In the genomic region with DNA sequence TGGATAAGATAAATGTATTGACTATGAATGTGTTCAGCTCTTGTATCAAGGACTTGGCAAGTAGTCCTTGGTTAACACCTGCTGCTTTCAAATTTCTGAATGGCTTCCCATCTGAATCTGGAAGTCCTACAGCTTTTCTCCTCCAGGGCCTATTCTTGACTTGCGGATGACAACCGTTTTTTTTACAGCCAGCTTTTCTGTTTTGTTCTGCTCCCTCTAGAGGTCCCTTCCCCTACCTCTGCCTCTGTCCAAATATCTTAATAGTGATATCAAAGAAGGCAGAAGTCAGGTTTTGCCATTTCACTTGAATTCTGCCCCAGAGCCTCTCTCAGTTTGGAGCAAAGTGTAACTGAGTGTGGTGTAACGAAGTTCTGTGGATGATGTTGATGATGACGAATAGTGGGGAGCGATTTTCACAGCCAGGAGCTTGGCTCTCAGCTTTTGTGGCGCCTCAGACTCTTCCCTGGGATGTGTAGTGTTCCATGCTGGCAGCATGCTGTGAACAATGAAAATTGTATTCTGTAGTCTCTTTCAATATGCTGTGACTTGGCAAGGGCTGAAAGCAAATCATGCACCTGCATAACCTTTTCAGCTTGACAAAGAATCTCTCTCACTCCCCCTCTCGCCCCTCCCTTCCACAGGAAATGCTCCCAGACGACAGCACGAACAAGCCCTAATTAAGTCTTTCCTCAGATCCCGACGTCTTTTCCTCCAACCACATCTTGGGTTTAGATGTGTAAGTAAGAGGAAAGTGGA, we compare ENCODE assay signal across 12 cellular contexts. TPM values are rescaled to one million over a fixed set of nuclear protein-coding genes. Genes with fewer than 3 reads are reported as not detected.
DNase-seq lines count a peak whose midpoint lies in the region; ATAC-seq and TF ChIP-seq lines count a peak whose summit lies in the region.
"Had no signal": no experiment of that assay in that cellular context is flagged by ENCODE, and none has a peak within 500 bp of the region (broad histone marks: within the 10 kb centered on the region; RNA-seq: fewer than 3 reads in every experiment).

No MANE protein-coding gene starts in this region.

- H2AFZ ChIP-seq in Loucy (ENCODE audit: low read length), result no peak overlapping the region
- H2AFZ ChIP-seq in PC-3 (ENCODE audit: low read length), result no peak overlapping the region

- H3K79me2 ChIP-seq in Loucy (ENCODE audit: insufficient read depth, low read length) (no peaks in the 10 kb centered on the region), PC-3 (ENCODE audit: low read length) (no peaks in the 10 kb centered on the region)

- no peaks in the 10 kb centered on the region for H3F3A ChIP-seq in Loucy (ENCODE audit: low read depth)
- H3F3A ChIP-seq in PC-3 (ENCODE audit: low read length, unreplicated experiment), result no peaks in the 10 kb centered on the region

- no peaks in the 10 kb centered on the region for H3K9me2 ChIP-seq in Loucy (replicated peaks; ENCODE audit: low read depth, low read length)
- no peaks in the 10 kb centered on the region for H3K9me2 ChIP-seq in PC-3 (replicated peaks; ENCODE audit: low read length)

- no peak for DNase-seq in BE2C
- DNase-seq in PC-3, result peak; percentile 28
- DNase-seq in foreskin fibroblast, result peak; percentile 13 to 56
- no peak for DNase-seq in activated CD4-positive, alpha-beta T cell treated with anti-CD3 and anti-CD28 coated beads, Interleukin-2, amount 50 U/mL, for 48 hours
- DNase-seq in GM19238 (ENCODE audit: insufficient read length, low spot score), result no peak
- no peak for DNase-seq in activated CD8-positive, alpha-beta memory T cell treated with anti-CD3 and anti-CD28 coated beads, Interleukin-2, amount 50 U/mL, for 4 hours
- DNase-seq: activated CD4-positive, alpha-beta memory T cell treated with anti-CD3 and anti-CD28 coated beads for 36 hours; amniotic stem cell; gastrocnemius medialis; GOT3 had no signal

- H3K27me3 ChIP-seq in BE2C (no peaks in the 10 kb centered on the region), Loucy (ENCODE audit: insufficient read depth, low read length, poor library complexity, severe bottlenecking) (no peaks in the 10 kb centered on the region), PC-3 (ENCODE audit: low read length) (no peaks in the 10 kb centered on the region)

- POLR2A ChIA-PET in PC-3 (lab: Charles Lee; ENCODE audit: unreplicated experiment), result no interaction called here

- CTCF ChIA-PET in PC-3 (lab: Charles Lee), result interaction anchor here (0.7 to 1.2 kb wide), 2 partner anchors 48 to 51 kb away, joined by 3 to 7 read pairs; no protein-coding TSS in a partner anchor

- H3K4me2 ChIP-seq in Loucy (ENCODE audit: low read depth, low read length, poor library complexity, severe bottlenecking), result no peak overlapping the region
- no peak overlapping the region for H3K4me2 ChIP-seq in PC-3 (ENCODE audit: low read length)

- no peaks in the 10 kb centered on the region for H4K20me1 ChIP-seq in Loucy (ENCODE audit: insufficient read depth, low read length, poor library complexity, severe bottlenecking)
- no peaks in the 10 kb centered on the region for H4K20me1 ChIP-seq in PC-3 (ENCODE audit: low read length)

- no peak overlapping the region for H3K27ac ChIP-seq in PC-3 (ENCODE audit: low read length)
- H3K27ac ChIP-seq: gastrocnemius medialis had no signal

- intact Hi-C loops in PC-3 (cut with micrococcal nuclease), result loop anchor here (5.0 kb wide), 1 partner anchor 47 kb away; no protein-coding TSS in a partner anchor

- H3K4me3 ChIP-seq in BE2C (ENCODE audit: low read depth, low read length) (peak overlapping the region; percentile 14; the same call in 1 of the 2 replicates), Loucy (ENCODE audit: low read length, poor library complexity, severe bottlenecking) (no peak overlapping the region), PC-3 (ENCODE audit: low read length) (no peak overlapping the region), foreskin fibroblast (ENCODE audit: low read depth in 1 of 2, low read length in 2 of 2) (no peak overlapping the region)
- H3K4me3 ChIP-seq: gastrocnemius medialis had no signal

- BruUV-seq in PC-3 (replicated peaks; lab: Mats Ljungman, UMichigan), result no TSS peak

- H3K9ac ChIP-seq in Loucy (ENCODE audit: low read depth, low read length, poor library complexity, severe bottlenecking) (no peak overlapping the region), PC-3 (ENCODE audit: low read length) (no peak overlapping the region)

- no peak; the same call in 1 of the 2 replicates for ATAC-seq in PC-3
- ATAC-seq in HG02798 (IDR thresholded peaks at IDR 0.05; ENCODE audit: poor library complexity, unreplicated experiment), result no peak
- ATAC-seq: gastrocnemius medialis had no signal

- H3K4me1 ChIP-seq in BE2C (peaks cover 33% of the 10 kb centered on the region), Loucy (ENCODE audit: insufficient read depth, low read length, poor library complexity, severe bottlenecking) (peaks cover 26% of the 10 kb centered on the region), PC-3 (ENCODE audit: insufficient read depth, low read length) (peaks cover 4% of the 10 kb centered on the region)
- H3K4me1 ChIP-seq: gastrocnemius medialis had no signal

- peak; percentile 51 for TF ChIP-seq CTCF in BE2C (IDR thresholded peaks at IDR 0.05; ENCODE audit: low read depth, low read length)
- TF ChIP-seq CTCF in Loucy (conservative IDR thresholded peaks at IDR 0.05; ENCODE audit: low read length), result peak; percentile 50
- peak; percentile 38; the same call in 1 of the 2 replicates for TF ChIP-seq CTCF in PC-3 (conservative IDR thresholded peaks at IDR 0.05; ENCODE audit: low read depth, low read length)
- peak; percentile 7 for TF ChIP-seq CTCF in foreskin fibroblast (IDR thresholded peaks at IDR 0.05; ENCODE audit: low read depth, low read length)

- H3K9me3 ChIP-seq in BE2C, result no peaks in the 10 kb centered on the region
- H3K9me3 ChIP-seq in Loucy (ENCODE audit: insufficient read depth, low read depth, low read length), result no peaks in the 10 kb centered on the region
- H3K9me3 ChIP-seq in PC-3 (ENCODE audit: low read length), result no peaks in the 10 kb centered on the region
- H3K9me3 ChIP-seq: gastrocnemius medialis had no signal

- H3K36me3 ChIP-seq in BE2C, result no peaks in the 10 kb centered on the region
- no peaks in the 10 kb centered on the region for H3K36me3 ChIP-seq in Loucy (ENCODE audit: insufficient read depth, low read length)
- H3K36me3 ChIP-seq in PC-3 (ENCODE audit: low read depth, low read length), result no peaks in the 10 kb centered on the region
- H3K36me3 ChIP-seq: gastrocnemius medialis had no signal

RNA-seq across cellular contexts. Expression of a gene that starts 5.0 kb away (rescaled TPM):
- polyA plus RNA-seq in BE2C (2012; ENCODE audit: insufficient read depth, insufficient read length, low read depth), result 12.2 TPM
- 3.3 and 4.2 TPM in 2 replicates for total RNA-seq in PC-3 (2014; rRNA removed)

RNA-seq across cellular contexts. Expression of a gene that starts 28.4 kb away (rescaled TPM):
- 5.9 TPM for polyA plus RNA-seq in BE2C (2012; ENCODE audit: insufficient read depth, insufficient read length, low read depth)
- 93.4 and 101 TPM in 2 replicates for total RNA-seq in PC-3 (2014; rRNA removed)

Comparison
In these comparisons a context has a peak if more than half of its experiments do, and no peak if none do; other contexts are left out.
1. DNase-seq: peak in PC-3 (single experiment) and foreskin fibroblast (2 of 2); none in BE2C (single experiment), activated CD4-positive, alpha-beta T cell treated with anti-CD3 and anti-CD28 coated beads, Interleukin-2, amount 50 U/mL, for 48 hours (0 of 2), GM19238 (single experiment) and activated CD8-positive, alpha-beta memory T cell treated with anti-CD3 and anti-CD28 coated beads, Interleukin-2, amount 50 U/mL, for 4 hours (single experiment).
2. Peak in every context shown above with its lines, with median percentiles within 50 percentile points of each other: CTCF ChIP-seq.